ENCODE assay signal across 1 cellular context in the genomic region with DNA sequence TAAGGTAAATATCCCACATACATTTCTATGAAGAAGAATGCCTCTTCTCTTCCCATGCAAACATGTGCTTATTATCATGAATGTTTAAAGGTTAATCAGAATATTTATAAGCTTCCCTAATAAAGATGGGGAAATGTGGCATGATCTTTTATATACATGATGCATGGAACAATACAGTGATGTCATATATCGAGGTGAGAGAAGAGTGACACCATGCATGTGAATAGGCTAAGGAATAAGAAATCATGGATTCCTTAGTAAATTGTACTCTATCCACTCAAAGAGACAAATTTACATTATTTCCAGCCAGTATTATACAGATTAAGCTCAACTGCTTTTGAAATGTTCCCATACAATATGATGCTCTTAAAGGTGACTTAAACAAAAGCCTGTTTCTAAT.
TF ChIP-seq lines count a peak whose summit lies in the region.

No MANE protein-coding gene starts in this region.

TF ChIP-seq in GM23338, 12 proteins besides CTCF, POLR2A, EP300 and RAD21 (continued from another document):
- TF ChIP-seq, protein P1, sequence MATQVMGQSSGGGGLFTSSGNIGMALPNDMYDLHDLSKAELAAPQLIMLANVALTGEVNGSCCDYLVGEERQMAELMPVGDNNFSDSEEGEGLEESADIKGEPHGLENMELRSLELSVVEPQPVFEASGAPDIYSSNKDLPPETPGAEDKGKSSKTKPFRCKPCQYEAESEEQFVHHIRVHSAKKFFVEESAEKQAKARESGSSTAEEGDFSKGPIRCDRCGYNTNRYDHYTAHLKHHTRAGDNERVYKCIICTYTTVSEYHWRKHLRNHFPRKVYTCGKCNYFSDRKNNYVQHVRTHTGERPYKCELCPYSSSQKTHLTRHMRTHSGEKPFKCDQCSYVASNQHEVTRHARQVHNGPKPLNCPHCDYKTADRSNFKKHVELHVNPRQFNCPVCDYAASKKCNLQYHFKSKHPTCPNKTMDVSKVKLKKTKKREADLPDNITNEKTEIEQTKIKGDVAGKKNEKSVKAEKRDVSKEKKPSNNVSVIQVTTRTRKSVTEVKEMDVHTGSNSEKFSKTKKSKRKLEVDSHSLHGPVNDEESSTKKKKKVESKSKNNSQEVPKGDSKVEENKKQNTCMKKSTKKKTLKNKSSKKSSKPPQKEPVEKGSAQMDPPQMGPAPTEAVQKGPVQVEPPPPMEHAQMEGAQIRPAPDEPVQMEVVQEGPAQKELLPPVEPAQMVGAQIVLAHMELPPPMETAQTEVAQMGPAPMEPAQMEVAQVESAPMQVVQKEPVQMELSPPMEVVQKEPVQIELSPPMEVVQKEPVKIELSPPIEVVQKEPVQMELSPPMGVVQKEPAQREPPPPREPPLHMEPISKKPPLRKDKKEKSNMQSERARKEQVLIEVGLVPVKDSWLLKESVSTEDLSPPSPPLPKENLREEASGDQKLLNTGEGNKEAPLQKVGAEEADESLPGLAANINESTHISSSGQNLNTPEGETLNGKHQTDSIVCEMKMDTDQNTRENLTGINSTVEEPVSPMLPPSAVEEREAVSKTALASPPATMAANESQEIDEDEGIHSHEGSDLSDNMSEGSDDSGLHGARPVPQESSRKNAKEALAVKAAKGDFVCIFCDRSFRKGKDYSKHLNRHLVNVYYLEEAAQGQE (IDR thresholded peaks at IDR 0.05; ENCODE audit: unreplicated experiment): no peak
- TF ChIP-seq, protein P2, sequence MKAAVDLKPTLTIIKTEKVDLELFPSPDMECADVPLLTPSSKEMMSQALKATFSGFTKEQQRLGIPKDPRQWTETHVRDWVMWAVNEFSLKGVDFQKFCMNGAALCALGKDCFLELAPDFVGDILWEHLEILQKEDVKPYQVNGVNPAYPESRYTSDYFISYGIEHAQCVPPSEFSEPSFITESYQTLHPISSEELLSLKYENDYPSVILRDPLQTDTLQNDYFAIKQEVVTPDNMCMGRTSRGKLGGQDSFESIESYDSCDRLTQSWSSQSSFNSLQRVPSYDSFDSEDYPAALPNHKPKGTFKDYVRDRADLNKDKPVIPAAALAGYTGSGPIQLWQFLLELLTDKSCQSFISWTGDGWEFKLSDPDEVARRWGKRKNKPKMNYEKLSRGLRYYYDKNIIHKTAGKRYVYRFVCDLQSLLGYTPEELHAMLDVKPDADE (IDR thresholded peaks at IDR 0.05): no peak
- 0 out of 2 replicates have a peak, but pooled peaks have one; percentile 20 for TF ChIP-seq CREB1 (CRISPR knock-in tag; IDR thresholded peaks at IDR 0.05; ENCODE audit: low read depth)
- TF ChIP-seq POLR2AphosphoS5 (IDR thresholded peaks at IDR 0.05; ENCODE audit: low read depth): no peak
- no peak for TF ChIP-seq EZH2phosphoT487 (IDR thresholded peaks at IDR 0.05; ENCODE audit: unreplicated experiment)
- TF ChIP-seq EZH2 (IDR thresholded peaks at IDR 0.05; ENCODE audit: low read depth, unreplicated experiment): no peak
